1 cellular context compared by ENCODE assay signal in the genomic region with DNA sequence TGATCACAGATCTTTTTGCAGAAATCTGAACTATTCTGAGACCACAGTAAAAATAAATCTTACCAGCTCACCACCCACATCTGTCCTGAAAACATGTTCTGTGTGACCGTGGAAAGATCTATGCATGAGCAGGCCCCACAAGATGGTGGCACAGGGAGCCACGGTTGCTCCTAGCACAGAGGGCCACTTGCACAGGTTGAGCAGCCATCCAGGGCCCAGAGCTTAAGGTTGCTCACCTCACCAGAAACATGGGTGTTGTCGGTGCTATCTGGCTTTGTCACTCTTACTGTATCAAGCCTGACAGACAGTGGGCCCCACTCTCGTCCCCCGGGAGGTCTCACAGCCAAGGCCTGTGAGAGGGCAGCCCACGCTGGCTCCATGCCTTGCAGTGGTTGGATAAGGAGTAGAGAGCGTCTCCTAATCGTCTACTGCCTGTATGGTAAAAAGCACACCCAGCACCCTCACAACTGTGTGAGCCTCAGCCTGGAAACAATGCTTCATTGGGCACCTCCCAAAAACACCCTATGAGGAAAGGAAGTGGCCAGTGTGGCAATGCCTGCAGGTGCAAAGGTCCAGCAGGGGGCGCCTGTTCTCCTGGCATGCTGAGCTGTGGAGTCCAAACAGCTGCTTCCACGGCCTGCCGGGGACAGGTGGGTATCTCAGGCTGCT.
TF ChIP-seq lines count a peak whose summit lies in the region.

No MANE protein-coding gene starts in this region.

TF ChIP-seq in K562, 482 proteins besides CTCF, POLR2A, EP300 and RAD21 (continued from another document):
- TF ChIP-seq, protein P1, sequence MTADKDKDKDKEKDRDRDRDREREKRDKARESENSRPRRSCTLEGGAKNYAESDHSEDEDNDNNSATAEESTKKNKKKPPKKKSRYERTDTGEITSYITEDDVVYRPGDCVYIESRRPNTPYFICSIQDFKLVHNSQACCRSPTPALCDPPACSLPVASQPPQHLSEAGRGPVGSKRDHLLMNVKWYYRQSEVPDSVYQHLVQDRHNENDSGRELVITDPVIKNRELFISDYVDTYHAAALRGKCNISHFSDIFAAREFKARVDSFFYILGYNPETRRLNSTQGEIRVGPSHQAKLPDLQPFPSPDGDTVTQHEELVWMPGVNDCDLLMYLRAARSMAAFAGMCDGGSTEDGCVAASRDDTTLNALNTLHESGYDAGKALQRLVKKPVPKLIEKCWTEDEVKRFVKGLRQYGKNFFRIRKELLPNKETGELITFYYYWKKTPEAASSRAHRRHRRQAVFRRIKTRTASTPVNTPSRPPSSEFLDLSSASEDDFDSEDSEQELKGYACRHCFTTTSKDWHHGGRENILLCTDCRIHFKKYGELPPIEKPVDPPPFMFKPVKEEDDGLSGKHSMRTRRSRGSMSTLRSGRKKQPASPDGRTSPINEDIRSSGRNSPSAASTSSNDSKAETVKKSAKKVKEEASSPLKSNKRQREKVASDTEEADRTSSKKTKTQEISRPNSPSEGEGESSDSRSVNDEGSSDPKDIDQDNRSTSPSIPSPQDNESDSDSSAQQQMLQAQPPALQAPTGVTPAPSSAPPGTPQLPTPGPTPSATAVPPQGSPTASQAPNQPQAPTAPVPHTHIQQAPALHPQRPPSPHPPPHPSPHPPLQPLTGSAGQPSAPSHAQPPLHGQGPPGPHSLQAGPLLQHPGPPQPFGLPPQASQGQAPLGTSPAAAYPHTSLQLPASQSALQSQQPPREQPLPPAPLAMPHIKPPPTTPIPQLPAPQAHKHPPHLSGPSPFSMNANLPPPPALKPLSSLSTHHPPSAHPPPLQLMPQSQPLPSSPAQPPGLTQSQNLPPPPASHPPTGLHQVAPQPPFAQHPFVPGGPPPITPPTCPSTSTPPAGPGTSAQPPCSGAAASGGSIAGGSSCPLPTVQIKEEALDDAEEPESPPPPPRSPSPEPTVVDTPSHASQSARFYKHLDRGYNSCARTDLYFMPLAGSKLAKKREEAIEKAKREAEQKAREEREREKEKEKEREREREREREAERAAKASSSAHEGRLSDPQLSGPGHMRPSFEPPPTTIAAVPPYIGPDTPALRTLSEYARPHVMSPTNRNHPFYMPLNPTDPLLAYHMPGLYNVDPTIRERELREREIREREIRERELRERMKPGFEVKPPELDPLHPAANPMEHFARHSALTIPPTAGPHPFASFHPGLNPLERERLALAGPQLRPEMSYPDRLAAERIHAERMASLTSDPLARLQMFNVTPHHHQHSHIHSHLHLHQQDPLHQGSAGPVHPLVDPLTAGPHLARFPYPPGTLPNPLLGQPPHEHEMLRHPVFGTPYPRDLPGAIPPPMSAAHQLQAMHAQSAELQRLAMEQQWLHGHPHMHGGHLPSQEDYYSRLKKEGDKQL (CRISPR knock-in tag; IDR thresholded peaks at IDR 0.05; ENCODE audit: borderline replicate concordance) = no peak
- TF ChIP-seq, protein P2, sequence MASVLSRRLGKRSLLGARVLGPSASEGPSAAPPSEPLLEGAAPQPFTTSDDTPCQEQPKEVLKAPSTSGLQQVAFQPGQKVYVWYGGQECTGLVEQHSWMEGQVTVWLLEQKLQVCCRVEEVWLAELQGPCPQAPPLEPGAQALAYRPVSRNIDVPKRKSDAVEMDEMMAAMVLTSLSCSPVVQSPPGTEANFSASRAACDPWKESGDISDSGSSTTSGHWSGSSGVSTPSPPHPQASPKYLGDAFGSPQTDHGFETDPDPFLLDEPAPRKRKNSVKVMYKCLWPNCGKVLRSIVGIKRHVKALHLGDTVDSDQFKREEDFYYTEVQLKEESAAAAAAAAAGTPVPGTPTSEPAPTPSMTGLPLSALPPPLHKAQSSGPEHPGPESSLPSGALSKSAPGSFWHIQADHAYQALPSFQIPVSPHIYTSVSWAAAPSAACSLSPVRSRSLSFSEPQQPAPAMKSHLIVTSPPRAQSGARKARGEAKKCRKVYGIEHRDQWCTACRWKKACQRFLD (CRISPR knock-in tag; IDR thresholded peaks at IDR 0.05) = no peak
- TF ChIP-seq ZNF445 (CRISPR knock-in tag; IDR thresholded peaks at IDR 0.05; ENCODE audit: low read depth) (no peak), SOX6 (IDR thresholded peaks at IDR 0.05) (0 out of 2 replicates have a peak, but pooled peaks have one; percentile 36), RB1 (IDR thresholded peaks at IDR 0.05; ENCODE audit: low read depth) (peak; percentile 41; the same call in 1 of the 2 replicates), NONO (IDR thresholded peaks at IDR 0.05; ENCODE audit: low read depth in 2 of 2, low read length in 1 of 2) (no peak), SPI1 (IDR thresholded peaks at IDR 0.05; ENCODE audit: borderline replicate concordance, low read depth, low read length) (peak; percentile 77), PTTG1 (tag; IDR thresholded peaks at IDR 0.05; ENCODE audit: low read depth) (no peak), DPF2 (IDR thresholded peaks at IDR 0.05) (no peak), STAT5A (IDR thresholded peaks at IDR 0.05; ENCODE audit: borderline replicate concordance, low read length) (no peak), JUND (IDR thresholded peaks at IDR 0.05; ENCODE audit: borderline replicate concordance, low read depth, low read length) (no peak), JUND (tag; IDR thresholded peaks at IDR 0.05; ENCODE audit: borderline replicate concordance, low read depth, low read length) (peak; percentile 17; the same call in 1 of the 3 replicates), ILF3 (IDR thresholded peaks at IDR 0.05; ENCODE audit: borderline replicate concordance) (no peak)
- TF ChIP-seq, protein P3, sequence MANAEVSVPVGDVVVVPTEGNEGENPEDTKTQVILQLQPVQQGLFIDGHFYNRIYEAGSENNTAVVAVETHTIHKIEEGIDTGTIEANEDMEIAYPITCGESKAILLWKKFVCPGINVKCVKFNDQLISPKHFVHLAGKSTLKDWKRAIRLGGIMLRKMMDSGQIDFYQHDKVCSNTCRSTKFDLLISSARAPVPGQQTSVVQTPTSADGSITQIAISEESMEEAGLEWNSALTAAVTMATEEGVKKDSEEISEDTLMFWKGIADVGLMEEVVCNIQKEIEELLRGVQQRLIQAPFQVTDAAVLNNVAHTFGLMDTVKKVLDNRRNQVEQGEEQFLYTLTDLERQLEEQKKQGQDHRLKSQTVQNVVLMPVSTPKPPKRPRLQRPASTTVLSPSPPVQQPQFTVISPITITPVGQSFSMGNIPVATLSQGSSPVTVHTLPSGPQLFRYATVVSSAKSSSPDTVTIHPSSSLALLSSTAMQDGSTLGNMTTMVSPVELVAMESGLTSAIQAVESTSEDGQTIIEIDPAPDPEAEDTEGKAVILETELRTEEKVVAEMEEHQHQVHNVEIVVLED (CRISPR knock-in tag; IDR thresholded peaks at IDR 0.05) = no peak
TF ChIP-seq in K562: peak in this region for 26.
